In genomic region chr3:43328653-43329052, GRCh38 we compare ENCODE assay signal across 19 cellular contexts. TPM values are rescaled to one million over a fixed set of nuclear protein-coding genes. Genes with fewer than 3 reads are reported as not detected.
DNase-seq lines count a peak whose midpoint lies in the region; ATAC-seq and TF ChIP-seq lines count a peak whose summit lies in the region.
"Had no signal": no experiment of that assay in that cellular context is flagged by ENCODE, and none has a peak within 500 bp of the region (broad histone marks: within the 10 kb centered on the region; RNA-seq: fewer than 3 reads in every experiment).

No MANE protein-coding gene starts in this region.

- H2AFZ ChIP-seq in GM23248: no peak overlapping the region

- no peak overlapping the region for H3K4me3 Mint-ChIP-seq in activated CD4-positive, alpha-beta T cell treated with anti-CD3 and anti-CD28 coated beads, Interleukin-2, amount 10 ng/mL, durations not matched to agents 24 days and 14 days
- no peak overlapping the region for H3K4me3 Mint-ChIP-seq in activated naive CD8-positive, alpha-beta T cell treated with anti-CD3 and anti-CD28 coated beads, Interleukin-2, amount 50 U/mL, for 24 hours
- peak overlapping the region; percentile 35 for H3K4me3 Mint-ChIP-seq in natural killer cell treated with Interleukin-12 subunit alpha and Interleukin-12 subunit beta and Interleukin-15 and Interleukin-18, amount 100 ng/mL, for 72 hours
- H3K4me3 Mint-ChIP-seq: T-helper 1 cell treated with Interleukin-12 subunit alpha and Interleukin-12 subunit beta and Interleukin-4 antibody, amounts not matched to agents 30 μg/mL and 1 μg/mL, for 36 hours; WTC11 had no signal

- H3K27ac ChIP-seq in GM23248 (no peak overlapping the region), right lobe of liver (no peak overlapping the region)
- H3K27ac ChIP-seq: A549, KMS-11 had no signal

- peaks cover 88% of the 10 kb centered on the region for H3K79me2 ChIP-seq in GM23248 (ENCODE audit: insufficient read depth)

- no peaks in the 10 kb centered on the region for H3K9me3 Mint-ChIP-seq in activated CD4-positive, alpha-beta T cell treated with anti-CD3 and anti-CD28 coated beads, Interleukin-2, amount 10 ng/mL, durations not matched to agents 24 days and 14 days
- no peaks in the 10 kb centered on the region for H3K9me3 Mint-ChIP-seq in activated naive CD8-positive, alpha-beta T cell treated with anti-CD3 and anti-CD28 coated beads, Interleukin-2, amount 50 U/mL, for 24 hours
- H3K9me3 Mint-ChIP-seq in natural killer cell treated with Interleukin-12 subunit alpha and Interleukin-12 subunit beta and Interleukin-15 and Interleukin-18, amount 100 ng/mL, for 72 hours: no peaks in the 10 kb centered on the region

- H3K36me3 Mint-ChIP-seq in activated CD4-positive, alpha-beta T cell treated with anti-CD3 and anti-CD28 coated beads, Interleukin-2, amount 10 ng/mL, durations not matched to agents 24 days and 14 days (ENCODE audit: low read depth): peaks cover 42% of the 10 kb centered on the region
- peaks cover 16% of the 10 kb centered on the region for H3K36me3 Mint-ChIP-seq in activated naive CD8-positive, alpha-beta T cell treated with anti-CD3 and anti-CD28 coated beads, Interleukin-2, amount 50 U/mL, for 24 hours (ENCODE audit: low read depth)
- no peaks in the 10 kb centered on the region for H3K36me3 Mint-ChIP-seq in natural killer cell treated with Interleukin-12 subunit alpha and Interleukin-12 subunit beta and Interleukin-15 and Interleukin-18, amount 100 ng/mL, for 72 hours

- H3F3A ChIP-seq in GM23248 (ENCODE audit: insufficient read depth): no peaks in the 10 kb centered on the region

- TF ChIP-seq POLR2A in right lobe of liver (IDR thresholded peaks at IDR 0.05): no peak

- no peaks in the 10 kb centered on the region for H3K27me3 Mint-ChIP-seq in activated CD4-positive, alpha-beta T cell treated with anti-CD3 and anti-CD28 coated beads, Interleukin-2, amount 10 ng/mL, durations not matched to agents 24 days and 14 days
- H3K27me3 Mint-ChIP-seq in activated naive CD8-positive, alpha-beta T cell treated with anti-CD3 and anti-CD28 coated beads, Interleukin-2, amount 50 U/mL, for 24 hours: no peaks in the 10 kb centered on the region
- no peaks in the 10 kb centered on the region for H3K27me3 Mint-ChIP-seq in natural killer cell treated with Interleukin-12 subunit alpha and Interleukin-12 subunit beta and Interleukin-15 and Interleukin-18, amount 100 ng/mL, for 72 hours

- no peaks in the 10 kb centered on the region for H3K9me2 ChIP-seq in GM23248 (ENCODE audit: insufficient read depth)

- H3K27me3 ChIP-seq in GM23248 (replicated peaks; ENCODE audit: insufficient read depth) (no peaks in the 10 kb centered on the region), right lobe of liver (no peaks in the 10 kb centered on the region)
- H3K27me3 ChIP-seq: breast epithelium, esophagus muscularis mucosa had no signal

- H3K9me3 ChIP-seq in GM23248 (ENCODE audit: low read depth) (no peaks in the 10 kb centered on the region), right lobe of liver (no peaks in the 10 kb centered on the region)
- H3K9me3 ChIP-seq: A549, breast epithelium, esophagus muscularis mucosa, HAP-1 had no signal

- no peak overlapping the region for H3K4me3 ChIP-seq in GM23248
- H3K4me3 ChIP-seq in right lobe of liver: no peak overlapping the region
- H3K4me3 ChIP-seq: A549, breast epithelium, esophagus muscularis mucosa, HAP-1 had no signal

- no peak for ATAC-seq in activated naive CD8-positive, alpha-beta T cell treated with anti-CD3 and anti-CD28 coated beads, Interleukin-2, amount 50 U/mL, for 24 hours
- no peak for ATAC-seq in natural killer cell treated with Interleukin-12 subunit alpha and Interleukin-12 subunit beta and Interleukin-15 and Interleukin-18, amount 100 ng/mL, for 72 hours
- ATAC-seq in HG03521 (IDR thresholded peaks at IDR 0.05; ENCODE audit: unreplicated experiment): no peak
- ATAC-seq in right lobe of liver: no peak
- ATAC-seq: A549, sciatic nerve, WTC11 had no signal

- no peaks in the 10 kb centered on the region for H3K4me1 ChIP-seq in GM23248 (ENCODE audit: insufficient read depth)
- H3K4me1 ChIP-seq in right lobe of liver: peaks cover 0 to 23% (median 4%) of the 10 kb centered on the region in 4 donors
- H3K4me1 ChIP-seq: A549 had no signal

- peaks cover 30% of the 10 kb centered on the region for H3K4me1 Mint-ChIP-seq in activated CD4-positive, alpha-beta T cell treated with anti-CD3 and anti-CD28 coated beads, Interleukin-2, amount 10 ng/mL, durations not matched to agents 24 days and 14 days
- H3K4me1 Mint-ChIP-seq in activated naive CD8-positive, alpha-beta T cell treated with anti-CD3 and anti-CD28 coated beads, Interleukin-2, amount 50 U/mL, for 24 hours: peaks cover 83% of the 10 kb centered on the region
- peaks cover 42 to 63% of the 10 kb centered on the region in 2 donors for H3K4me1 Mint-ChIP-seq in natural killer cell treated with Interleukin-12 subunit alpha and Interleukin-12 subunit beta and Interleukin-15 and Interleukin-18, amount 100 ng/mL, for 72 hours (ENCODE audit: low read depth in 2 of 2)
- H3K4me1 Mint-ChIP-seq: WTC11 had no signal

- intact Hi-C loops in activated CD4-positive, alpha-beta T cell treated with anti-CD3 and anti-CD28 coated beads, Interleukin-2, amount 10 ng/mL, durations not matched to agents 24 days and 14 days (cut with micrococcal nuclease): loop anchor here (5.0 kb wide), 1 partner anchor 41 kb away; the partner anchor contains the start of gene SNRK
- intact Hi-C loops in right lobe of liver (cut with DNase I): no loop called here

- H3K27ac Mint-ChIP-seq in activated CD4-positive, alpha-beta T cell treated with anti-CD3 and anti-CD28 coated beads, Interleukin-2, amount 10 ng/mL, durations not matched to agents 24 days and 14 days: peak overlapping the region; percentile 6
- H3K27ac Mint-ChIP-seq in activated naive CD8-positive, alpha-beta T cell treated with anti-CD3 and anti-CD28 coated beads, Interleukin-2, amount 50 U/mL, for 24 hours: peak overlapping the region; percentile 21
- peak overlapping the region; percentile 76 to 86 for H3K27ac Mint-ChIP-seq in natural killer cell treated with Interleukin-12 subunit alpha and Interleukin-12 subunit beta and Interleukin-15 and Interleukin-18, amount 100 ng/mL, for 72 hours
- H3K27ac Mint-ChIP-seq: T-helper 1 cell treated with Interleukin-12 subunit alpha and Interleukin-12 subunit beta and Interleukin-4 antibody, amounts not matched to agents 30 μg/mL and 1 μg/mL, for 36 hours; WTC11 had no signal

- H3K9ac ChIP-seq in GM23248: no peak overlapping the region
- H3K9ac ChIP-seq: KMS-11 had no signal

- no peak overlapping the region for H3K4me2 ChIP-seq in GM23248 (ENCODE audit: unreplicated experiment)
- H3K4me2 ChIP-seq: A549, KMS-11 had no signal

- no peak for TF ChIP-seq CTCF in right lobe of liver (IDR thresholded peaks at IDR 0.05)

- in situ Hi-C loops in GM23248 (cut with MboI): no loop called here

- H3K36me3 ChIP-seq in GM23248 (ENCODE audit: low read depth) (0 out of 2 replicates have a peak, but pooled peaks cover 14% of the 10 kb centered on the region), right lobe of liver (peaks cover 0 to 5% (median 2%) of the 10 kb centered on the region in 4 donors)
- H3K36me3 ChIP-seq: breast epithelium had no signal

- H4K20me1 ChIP-seq in GM23248 (ENCODE audit: insufficient read depth): 0 out of 2 replicates have a peak, but pooled peaks cover 5% of the 10 kb centered on the region

- no peak for DNase-seq in activated CD4-positive, alpha-beta T cell treated with anti-CD3 and anti-CD28 coated beads, Interleukin-2, amount 10 ng/mL, durations not matched to agents 24 days and 14 days
- DNase-seq in activated CD4-positive, alpha-beta T cell treated with anti-CD3 and anti-CD28 coated beads, Interleukin-2, amount 50 U/mL, for 1 hour: no peak
- DNase-seq in GM23248: peak; percentile 12
- DNase-seq in activated naive CD8-positive, alpha-beta T cell treated with anti-CD3 and anti-CD28 coated beads, Interleukin-2, amount 50 U/mL, for 24 hours: no peak
- no peak for DNase-seq in natural killer cell treated with Interleukin-12 subunit alpha and Interleukin-12 subunit beta and Interleukin-15 and Interleukin-18, amount 100 ng/mL, for 72 hours (ENCODE audit: low spot score)
- DNase-seq in right lobe of liver: no peak
- DNase-seq in SKM-1 treated with dmso at 0.1 percent for 144 hours (lab: John Stamatoyannopoulos, UW; ENCODE audit: unreplicated experiment): no peak
- DNase-seq: islet precursor cell, mesendoderm, RPMI8226 had no signal

RNA-seq across cellular contexts. Expression of gene SNRK, which starts 42.3 kb away (rescaled TPM):
- 29.0 and 30.3 TPM in 2 replicates for total RNA-seq in activated CD4-positive, alpha-beta T cell treated with anti-CD3 and anti-CD28 coated beads, Interleukin-2, amount 10 ng/mL, durations not matched to agents 24 days and 14 days
- total RNA-seq in GM23248 (2014; rRNA removed; shearing (Covaris generic)): 11.6 and 15.0 TPM in 2 replicates
- 5.0 and 6.4 TPM in 2 replicates for polyA plus RNA-seq in GM23248 (2016; fragmentation: Nextera tagmentation; extraction: Ambion mirVana)
- total RNA-seq in natural killer cell treated with Interleukin-12 subunit alpha and Interleukin-12 subunit beta and Interleukin-15 and Interleukin-18, amount 100 ng/mL, for 72 hours: 10 to 100 TPM; 41.9 to 45.4 TPM
- total RNA-seq in right lobe of liver: 10 to 100 TPM; 14.0 to 26.2 (median 15.3) TPM

Comparison
In these comparisons a context has a peak if more than half of its experiments do, and no peak if none do; other contexts are left out.
1. H3K27ac Mint-ChIP-seq: peak in every context shown above with its lines; median percentile 81 in natural killer cell treated with Interleukin-12 subunit alpha and Interleukin-12 subunit beta and Interleukin-15 and Interleukin-18, amount 100 ng/mL, for 72 hours; 21 in activated naive CD8-positive, alpha-beta T cell treated with anti-CD3 and anti-CD28 coated beads, Interleukin-2, amount 50 U/mL, for 24 hours; 6 in activated CD4-positive, alpha-beta T cell treated with anti-CD3 and anti-CD28 coated beads, Interleukin-2, amount 10 ng/mL, durations not matched to agents 24 days and 14 days.